31 cellular contexts compared by ENCODE assay signal in the genomic region with DNA sequence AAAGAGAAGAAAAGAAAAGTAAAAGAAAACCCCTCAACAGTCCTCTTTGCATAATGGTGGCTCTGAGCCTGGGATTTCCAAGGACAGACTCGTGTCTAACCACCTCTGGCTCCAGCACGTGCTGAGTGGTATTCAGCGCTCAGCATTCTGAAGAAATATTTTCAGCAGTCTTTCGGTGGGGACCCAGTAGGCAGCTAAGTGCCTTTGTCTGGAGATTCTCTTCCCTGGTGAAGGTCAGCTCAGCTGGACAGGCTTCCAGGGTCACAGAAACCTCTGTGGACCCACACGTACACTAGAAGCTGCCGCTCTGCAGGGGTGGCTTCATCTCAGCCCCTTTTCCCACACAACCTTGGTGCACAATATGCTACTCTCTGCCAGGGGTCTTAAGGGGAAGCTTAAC.
"Had no signal": no experiment of that assay in that cellular context is flagged by ENCODE, and none has a peak within 500 bp of the region (broad histone marks: within the 10 kb centered on the region; RNA-seq: fewer than 3 reads in every experiment).

No MANE protein-coding gene starts in this region.

- H3K4me3 ChIP-seq: adrenal gland, ascending aorta, body of pancreas, breast epithelium had no signal

- H3K4me1 ChIP-seq: adrenal gland, ascending aorta, breast epithelium had no signal

- H3K36me3 ChIP-seq: adrenal gland, ascending aorta, brain microvascular endothelial cell, breast epithelium had no signal

- H3K27me3 ChIP-seq: adrenal gland, ascending aorta, body of pancreas, brain microvascular endothelial cell, breast epithelium had no signal

- H3K27ac ChIP-seq: adrenal gland, ascending aorta, body of pancreas, brain microvascular endothelial cell, breast epithelium had no signal

- H3K9me3 ChIP-seq: adrenal gland, ascending aorta, body of pancreas, breast epithelium had no signal

- DNase-seq: activated effector memory CD4-positive, alpha-beta T cell treated with anti-CD3 and anti-CD28 coated beads, Interleukin-2, amount 50 U/mL, for 16 hours; activated effector memory CD4-positive, alpha-beta T cell treated with Interleukin-2 at 50 U/mL for 16 hours; activated gamma-delta T cell; activated gamma-delta T cell treated with Interleukin-2 at 50 U/mL for 16 hours; activated naive CD4-positive, alpha-beta T cell; activated naive CD4-positive, alpha-beta T cell treated with anti-CD3 and anti-CD28 coated beads for 36 hours; activated naive CD4-positive, alpha-beta T cell treated with anti-CD3 and anti-CD28 coated beads, Interleukin-2, amount 10 ng/mL, durations not matched to agents 7 days and 5 days; activated naive CD4-positive, alpha-beta T cell treated with anti-CD3 and anti-CD28 coated beads, Interleukin-2, amount 50 U/mL, for 16 hours; activated naive CD4-positive, alpha-beta T cell treated with Interleukin-2 at 50 U/mL for 16 hours; activated naive CD8-positive, alpha-beta T cell treated with anti-CD3 and anti-CD28 coated beads for 36 hours; activated naive CD8-positive, alpha-beta T cell treated with anti-CD3 and anti-CD28 coated beads, Interleukin-2, amount 10 ng/mL, durations not matched to agents 7 days and 5 days; activated naive CD8-positive, alpha-beta T cell treated with anti-CD3 and anti-CD28 coated beads, Interleukin-2, amount 50 U/mL, for 24 hours; activated T-cell treated with anti-CD3 and anti-CD28 coated beads, Interleukin-2, amount 50 U/mL, for 1 hour; activated T-cell treated with anti-CD3 and anti-CD28 coated beads, Interleukin-2, amount 50 U/mL, for 24 hours; activated T-cell treated with anti-CD3 and anti-CD28 coated beads, Interleukin-2, amount 50 U/mL, for 4 hours; activated T-cell treated with anti-CD3 and anti-CD28 coated beads, Interleukin-2, amount 50 U/mL, for 48 hours; activated T-cell treated with anti-CD3 and anti-CD28 coated beads, Interleukin-2, amount 50 U/mL, for 72 hours; adrenal gland; amniotic stem cell; amygdala; anterior cingulate cortex; aorta; body of pancreas; brain microvascular endothelial cell; caudate nucleus; central memory CD4-positive, alpha-beta T cell; cerebellar nuclear complex had no signal

- ATAC-seq: activated naive CD4-positive, alpha-beta T cell treated with anti-CD3 and anti-CD28 coated beads, Interleukin-2, amount 50 U/mL, for 72 hours; activated naive CD8-positive, alpha-beta T cell treated with anti-CD3 and anti-CD28 coated beads, Interleukin-2, amount 50 U/mL, for 24 hours; activated T-cell treated with anti-CD3 and anti-CD28 coated beads, Interleukin-2, amount 50 U/mL, for 4 hours; activated T-cell treated with anti-CD3 and anti-CD28 coated beads, Interleukin-2, amount 50 U/mL, for 72 hours; activated T-helper 17 cell treated with anti-CD3 and anti-CD28 coated beads, Interleukin-2, amount 50 U/mL, for 72 hours; body of pancreas had no signal
